In genomic region chr15:79195239-79195638, GRCh38 we compare ENCODE assay signal across 32 cellular contexts.
"Had no signal": no experiment of that assay in that cellular context is flagged by ENCODE, and none has a peak within 500 bp of the region (broad histone marks: within the 10 kb centered on the region; RNA-seq: fewer than 3 reads in every experiment).

No MANE protein-coding gene starts in this region.

- H3K4me2 ChIP-seq: PC-9 had no signal

- DNase-seq: activated B cell treated with CpG ODN at 0.5 μM for 24 hours; activated CD4-positive, alpha-beta memory T cell treated with anti-CD3 and anti-CD28 coated beads for 36 hours; activated CD4-positive, alpha-beta T cell treated with anti-CD3 and anti-CD28 coated beads for 4 hours; activated CD4-positive, alpha-beta T cell treated with anti-CD3 and anti-CD28 coated beads, Interleukin-2, amount 50 U/mL, for 1 hour; activated CD4-positive, CD25-positive, alpha-beta regulatory T cell treated with anti-CD3 and anti-CD28 coated beads, Interleukin-2, amount 50 U/mL, for 72 hours; activated CD8-positive, alpha-beta memory T cell treated with anti-CD3 and anti-CD28 coated beads, Interleukin-2, amount 50 U/mL, for 4 hours; activated effector memory CD4-positive, alpha-beta T cell treated with Interleukin-2 at 50 U/mL for 16 hours; activated naive CD4-positive, alpha-beta T cell treated with anti-CD3 and anti-CD28 coated beads, Interleukin-2, amount 10 ng/mL, durations not matched to agents 7 days and 5 days; activated naive CD8-positive, alpha-beta T cell treated with anti-CD3 and anti-CD28 coated beads, Interleukin-2, amount 50 U/mL, for 24 hours; activated T-cell treated with anti-CD3 and anti-CD28 coated beads for 4 hours; activated T-cell treated with anti-CD3 and anti-CD28 coated beads, Interleukin-2, amount 50 U/mL, for 4 hours; anterior cingulate cortex; caudate nucleus; cerebellar nuclear complex; NCI-H1105; NCI-H1417 treated with DMSO at 0.1 percent for 48 hours; NCI-H1930; NCI-H2081 treated with DMSO at 0.1 percent for 48 hours; NCI-H226; NCI-H446 treated with DMSO at 0.1 percent for 48 hours; NCI-H524; NCI-H69; PC-9; Right ventricle myocardium superior; SW 1271; T-helper 1 cell; T-helper 2 cell; T-helper 9 cell had no signal

- H3K27ac ChIP-seq: PC-9, RWPE1, VCaP had no signal

- H2AFZ ChIP-seq: PC-9 had no signal

- FAIRE-seq: bronchial epithelial cell, RCC 7860 had no signal

- H3K4me3 ChIP-seq: PC-9 had no signal

- ATAC-seq: activated naive CD8-positive, alpha-beta T cell treated with anti-CD3 and anti-CD28 coated beads, Interleukin-2, amount 50 U/mL, for 24 hours; activated T-cell treated with anti-CD3 and anti-CD28 coated beads, Interleukin-2, amount 50 U/mL, for 4 hours had no signal
